ENCODE assay signal across 18 cellular contexts in genomic region chr10:90822508-90822907, GRCh38. TPM values are rescaled to one million over a fixed set of nuclear protein-coding genes. Genes with fewer than 3 reads are reported as not detected.
A peak's percentile ranks its signal among the peaks of the same experiment; 100 is the strongest.
DNase-seq lines count a peak whose midpoint lies in the region; ATAC-seq, FAIRE-seq and TF ChIP-seq lines count a peak whose summit lies in the region.
"Had no signal": no experiment of that assay in that cellular context is flagged by ENCODE, and none has a peak within 500 bp of the region (broad histone marks: within the 10 kb centered on the region; RNA-seq: fewer than 3 reads in every experiment).

No MANE protein-coding gene starts in this region.

- H3K4me3 ChIP-seq in H1 (ENCODE audit: extremely low read depth in 1 of 4, insufficient read depth in 2 of 4, low read depth in 3 of 4, low read length in 4 of 4), result peak overlapping the region in 1 of 4 experiments; percentile 28; a peak in 1 of 8 replicates
- H3K4me3 ChIP-seq: HAP-1 had no signal

- no peak overlapping the region for H3K4me3 Mint-ChIP-seq in H9
- H3K4me3 Mint-ChIP-seq: CD4-positive, alpha-beta memory T cell; HFFc6 had no signal

- no peak overlapping the region for H2AK5ac ChIP-seq in H9 (ENCODE audit: insufficient read length, low read length)
- H2AK5ac ChIP-seq in H1 (ENCODE audit: low read depth, low read length), result no peak overlapping the region

- no peak overlapping the region for H3T11ph ChIP-seq in H9 (ENCODE audit: low read length)

- H3K27me3 ChIP-seq in H9 (ENCODE audit: insufficient read depth, low read length), result no peaks in the 10 kb centered on the region
- H3K27me3 ChIP-seq in H1 (replicated peaks in 1 of 4; ENCODE audit: control insufficient read depth in 3 of 4, extremely low read depth in 1 of 4, insufficient read depth in 3 of 4, low read length in 3 of 4), result no peaks in the 10 kb centered on the region

- peaks cover 14 to 39% of the 10 kb centered on the region in 2 experiments for H3K4me1 Mint-ChIP-seq in H9
- H3K4me1 Mint-ChIP-seq: CD4-positive, alpha-beta memory T cell had no signal

- ATAC-seq in HG02870 (IDR thresholded peaks at IDR 0.05; ENCODE audit: unreplicated experiment) (no peak), left ventricle myocardium superior (no peak)

- H3K23me2 ChIP-seq in H9 (ENCODE audit: insufficient read length, low read depth, low read length, poor library complexity, severe bottlenecking) (no peaks in the 10 kb centered on the region), H1 (ENCODE audit: low read depth, low read length) (peaks cover 2% of the 10 kb centered on the region; the same call in 1 of the 2 replicates)

- H3K14ac ChIP-seq in H9 (ENCODE audit: insufficient read depth, low read length) (no peak overlapping the region), H1 (ENCODE audit: insufficient read length) (no peak overlapping the region)

- H3K18ac ChIP-seq in H9 (ENCODE audit: insufficient read length, low read depth, low read length) (no peak overlapping the region), H1 (ENCODE audit: extremely low read depth, low read length) (no peak overlapping the region)

- TF ChIP-seq CTCF in H9 (conservative IDR thresholded peaks at IDR 0.05), result no peak
- TF ChIP-seq CTCF in H1 (IDR thresholded peaks at IDR 0.05; ENCODE audit: control extremely low read depth in 1 of 3, insufficient read depth in 1 of 3, low read depth in 1 of 3, low read length in 3 of 3), result no peak

- H4K8ac ChIP-seq in H9 (replicated peaks; ENCODE audit: insufficient read length, low read depth, low read length) (no peak overlapping the region), H1 (ENCODE audit: extremely low read depth, insufficient read depth, low read length) (no peak overlapping the region)

- CTCF ChIA-PET in H1 (lab: Charles Lee; ENCODE audit: partially characterized antibody), result interaction anchor here (2.0 kb wide), 1 partner anchor 35 kb away, joined by 9 read pairs; no protein-coding TSS in a partner anchor

- no peak for TF ChIP-seq POLR2A in H1 (IDR thresholded peaks at IDR 0.05; ENCODE audit: control extremely low read depth in 1 of 2, low read depth in 2 of 2, low read length in 2 of 2)

- H2BK5ac ChIP-seq in H9 (ENCODE audit: insufficient read length, low read length), result no peak overlapping the region
- no peak overlapping the region for H2BK5ac ChIP-seq in H1 (ENCODE audit: low read depth, low read length)

- H3K56ac ChIP-seq in H9 (ENCODE audit: insufficient read length, low read depth, low read length) (no peak overlapping the region), H1 (replicated peaks; ENCODE audit: insufficient read length, low read depth, low read length) (no peak overlapping the region)

- WGBS in H9 (ENCODE audit: extremely low coverage, insufficient read length, low lambda C conversion rate), result no CpG with 5 or more reads among the region's 1 CpG
- WGBS in H1 (ENCODE audit: extremely low coverage in 1 of 2, insufficient coverage in 1 of 2, insufficient read length in 1 of 2, insufficient replicate concordance in 2 of 2, low coverage in 1 of 2, low lambda C conversion rate in 2 of 2, missing lambda C conversion rate in 1 of 2), 2 experiments, result 83% methylated on average over 1 of the region's 1 CpG; no CpG with 5 or more reads in 1 of the 2 experiments

- H3K23ac ChIP-seq in H9 (ENCODE audit: insufficient read length, low read depth, low read length) (no peak overlapping the region), H1 (ENCODE audit: insufficient read length) (no peak overlapping the region)

- no peaks in the 10 kb centered on the region for H3K79me1 ChIP-seq in H9 (ENCODE audit: insufficient read depth, low read depth, low read length, poor library complexity, severe bottlenecking)
- no peaks in the 10 kb centered on the region for H3K79me1 ChIP-seq in H1 (ENCODE audit: low read depth, low read length)

- H3K4ac ChIP-seq in H9 (ENCODE audit: low read depth, low read length), result no peak overlapping the region
- H3K4ac ChIP-seq in H1 (replicated peaks; ENCODE audit: insufficient read length, low read depth, low read length), result no peak overlapping the region

- POLR2A ChIA-PET in H1 (lab: Charles Lee; ENCODE audit: partially characterized antibody), result no interaction called here

- H3K4me1 ChIP-seq in H9 (ENCODE audit: insufficient read depth, low read length) (no peaks in the 10 kb centered on the region), H1 (replicated peaks in 1 of 4; ENCODE audit: control insufficient read depth in 3 of 4, insufficient read depth in 4 of 4, low read length in 3 of 4) (peaks cover 0 to 3% (median 1%) of the 10 kb centered on the region in 4 experiments; a peak in 2 of 7 replicates)

- H2AFZ ChIP-seq in H9 (ENCODE audit: low read length) (no peak overlapping the region), H1 (ENCODE audit: low read length) (no peak overlapping the region)

- no peak for TF ChIP-seq RAD21 in H1 (IDR thresholded peaks at IDR 0.05 in 1 of 2, conservative IDR thresholded peaks at IDR 0.05 in 1 of 2; ENCODE audit: low read depth in 2 of 2, low read length in 2 of 2)

- peaks cover 15 to 44% (median 36%) of the 10 kb centered on the region in 3 experiments for H3K36me3 Mint-ChIP-seq in H9 (ENCODE audit: insufficient read depth in 1 of 3, low read depth in 3 of 3)
- H3K36me3 Mint-ChIP-seq: CD4-positive, alpha-beta memory T cell had no signal

- H3K27ac Mint-ChIP-seq in H9, result no peak overlapping the region
- H3K27ac Mint-ChIP-seq: CD4-positive, alpha-beta memory T cell; HFFc6 had no signal

- no peaks in the 10 kb centered on the region for H4K20me1 ChIP-seq in H9 (ENCODE audit: control insufficient read depth, insufficient read depth, insufficient read length)
- no peaks in the 10 kb centered on the region for H4K20me1 ChIP-seq in H1 (replicated peaks in 1 of 2; ENCODE audit: control insufficient read depth in 1 of 2, insufficient read depth in 2 of 2, low read length in 2 of 2)

- intact Hi-C loops in left ventricle myocardium superior (cut with micrococcal nuclease), result no loop called here

- TF ChIP-seq EP300 in H1 (IDR thresholded peaks at IDR 0.05; ENCODE audit: borderline replicate concordance in 1 of 2, low read depth in 2 of 2, low read length in 2 of 2), result no peak

- H3K79me2 ChIP-seq in H9 (ENCODE audit: insufficient read depth, low read length) (no peaks in the 10 kb centered on the region), H1 (ENCODE audit: control insufficient read depth in 1 of 2, insufficient read depth in 2 of 2, low read length in 2 of 2) (peaks cover 0 to 83% of the 10 kb centered on the region in 2 experiments; a peak in 2 of 4 replicates)

- H4K91ac ChIP-seq in H9 (ENCODE audit: insufficient read length, low read depth, low read length), result no peak overlapping the region
- no peak overlapping the region for H4K91ac ChIP-seq in H1 (replicated peaks; ENCODE audit: insufficient read length, low read length)

- FAIRE-seq in H1 (lab: Jason Lieb, UNC), result no peak
- FAIRE-seq: GM12891, GM18507 had no signal

- H2BK20ac ChIP-seq in H9 (ENCODE audit: low read depth, low read length, poor library complexity, severe bottlenecking) (no peak overlapping the region), H1 (ENCODE audit: low read length) (no peak overlapping the region)

- DNase-seq in H9 (peak; percentile 31), H1 (ENCODE audit: low read depth in 1 of 2, low spot score in 2 of 2) (no peak), iPS DF 19.7 (ENCODE audit: low read depth, low spot score) (peak; percentile 28), left ventricle myocardium superior (no peak), NCI-H82 (lab: John Stamatoyannopoulos, UW) (no peak), nucleus accumbens (lab: John Stamatoyannopoulos, UW) (no peak)
- DNase-seq: C1 segment of cervical spinal cord; CD4-positive, alpha-beta memory T cell; COR-L47; DMS153; DND-41; GF-D8; HFFc6 had no signal

- no peak overlapping the region for H3K27ac ChIP-seq in H9 (ENCODE audit: insufficient read length, low read depth, low read length)
- no peak overlapping the region for H3K27ac ChIP-seq in H1 (ENCODE audit: low read depth, low read length)

- H3K36me3 ChIP-seq in H1 (ENCODE audit: control insufficient read depth in 2 of 4, insufficient read depth in 4 of 4, low read length in 3 of 4), result peaks cover 0 to 20% (median 0%) of the 10 kb centered on the region in 4 experiments; a peak in 2 of 8 replicates
- H3K36me3 ChIP-seq: HAP-1 had no signal

- no peak overlapping the region for H2BK120ac ChIP-seq in H9 (ENCODE audit: low read depth, low read length, poor library complexity, severe bottlenecking)
- no peak overlapping the region for H2BK120ac ChIP-seq in H1 (replicated peaks; ENCODE audit: low read depth, low read length)

- H3K4me2 ChIP-seq in H9 (ENCODE audit: insufficient read depth, insufficient read length, low read length) (no peak overlapping the region), H1 (ENCODE audit: insufficient read depth in 1 of 2, low read depth in 2 of 2, low read length in 2 of 2) (peak overlapping the region in 1 of 2 experiments; percentile 12; a peak in 1 of 4 replicates)

- H2BK12ac ChIP-seq in H9 (ENCODE audit: insufficient read length, low read depth, low read length) (no peak overlapping the region), H1 (ENCODE audit: low read depth, low read length) (no peak overlapping the region)

- H3K9me3 ChIP-seq in H9 (ENCODE audit: control insufficient read depth, low read depth, low read length), result no peaks in the 10 kb centered on the region
- H3K9me3 ChIP-seq in H1 (ENCODE audit: insufficient read depth in 2 of 2, low read depth in 1 of 2, low read length in 1 of 2), result peaks cover 32 to 36% of the 10 kb centered on the region in 2 experiments

- H3K27me3 Mint-ChIP-seq in H9 (ENCODE audit: low read depth), result peaks cover 2% of the 10 kb centered on the region

- H3K9ac ChIP-seq in H9 (ENCODE audit: extremely low read depth, insufficient read length, low read length) (no peak overlapping the region), H1 (replicated peaks in 1 of 4; ENCODE audit: extremely low read depth in 1 of 4, low read depth in 3 of 4, low read length in 3 of 4) (no peak overlapping the region)

- H4K5ac ChIP-seq in H9 (ENCODE audit: insufficient read length, low read depth, low read length), result no peak overlapping the region
- peak overlapping the region; percentile 53 for H4K5ac ChIP-seq in H1 (ENCODE audit: insufficient read length, low read depth, low read length)

- no peak overlapping the region for H2BK15ac ChIP-seq in H9 (ENCODE audit: low read depth, low read length)
- H2BK15ac ChIP-seq in H1 (ENCODE audit: low read length), result no peak overlapping the region

- H3K9me3 Mint-ChIP-seq in H9, result peaks cover 16 to 29% of the 10 kb centered on the region in 2 experiments
- H3K9me3 Mint-ChIP-seq: HFFc6 had no signal

RNA-seq across cellular contexts. Expression of gene HTR7, which starts 35.3 kb away (rescaled TPM):
- total RNA-seq in H9 (2021) (20.2 and 21.3 TPM in 2 replicates), left ventricle myocardium superior (not detected)
- 24.6 and 26.9 TPM in 2 replicates for total RNA-seq in H1 (2021; fragmentation: NEBNext Ultra II Directional; extraction: Animal tissue kit (Norgen Biotek cat#: 25700))
- 11.5 and 22.9 TPM in 2 replicates for polyA plus RNA-seq in H1 (2011; rRNA removed)
- polyA plus RNA-seq in H1 (2011; cell fraction: cytosol; rRNA removed), result 12.3 TPM
- polyA plus RNA-seq in H1 (2011; cell fraction: nucleus; rRNA removed), result 13.9 TPM
- 22.1 to 28.6 TPM (median 25.0 TPM) in 4 replicates for polyA plus RNA-seq in H1 (2012, experiment 1 of 2)
- polyA plus RNA-seq in H1 (2012, experiment 2 of 2), result 4.5 TPM
- polyA plus RNA-seq in H1 (2013, experiment 1 of 2), result 4.6 TPM
- polyA plus RNA-seq in H1 (2013, experiment 2 of 2), result 4.4 TPM
- 26.2 and 55.7 TPM in 2 replicates for polyA minus RNA-seq in H1 (2011; rRNA and poly(A)+ RNA removed)
- 11.0 TPM for polyA minus RNA-seq in H1 (2011; cell fraction: cytosol; rRNA and poly(A)+ RNA removed)
- polyA minus RNA-seq in H1 (2011; cell fraction: nucleus; rRNA and poly(A)+ RNA removed), result 56.1 TPM
- total RNA-seq: A673; CD4-positive, alpha-beta memory T cell had no signal
- polyA plus RNA-seq: CD4-positive, alpha-beta memory T cell had no signal

RNA-seq across cellular contexts. Expression of gene RPP30, which starts 49.3 kb away (rescaled TPM):
- total RNA-seq in H9 (2021) (70.0 and 77.7 TPM in 2 replicates), left ventricle myocardium superior (30.9 TPM)
- total RNA-seq in H1 (2021; fragmentation: NEBNext Ultra II Directional; extraction: Animal tissue kit (Norgen Biotek cat#: 25700)), result 76.7 and 79.7 TPM in 2 replicates
- polyA plus RNA-seq in H1 (2011; rRNA removed), result 20.9 and 38.9 TPM in 2 replicates
- 34.4 TPM for polyA plus RNA-seq in H1 (2011; cell fraction: cytosol; rRNA removed)
- 15.8 TPM for polyA plus RNA-seq in H1 (2011; cell fraction: nucleus; rRNA removed)
- 61.9 to 112 TPM (median 66.5 TPM) in 4 replicates for polyA plus RNA-seq in H1 (2012, experiment 1 of 2)
- 75.7 TPM for polyA plus RNA-seq in H1 (2012, experiment 2 of 2)
- polyA plus RNA-seq in H1 (2013, experiment 1 of 2), result 66.8 TPM
- 67.9 TPM for polyA plus RNA-seq in H1 (2013, experiment 2 of 2)
- 47.4 and 51.0 TPM in 2 replicates for polyA minus RNA-seq in H1 (2011; rRNA and poly(A)+ RNA removed)
- polyA minus RNA-seq in H1 (2011; cell fraction: cytosol; rRNA and poly(A)+ RNA removed), result 28.5 TPM
- polyA minus RNA-seq in H1 (2011; cell fraction: nucleus; rRNA and poly(A)+ RNA removed), result 47.9 TPM

Comparison
In these comparisons a context has a peak if more than half of its experiments do, and no peak if none do; other contexts are left out.
1. DNase-seq: peak in H9 (single experiment) and iPS DF 19.7 (single experiment); none in H1 (0 of 2), left ventricle myocardium superior (single experiment), NCI-H82 (single experiment) and nucleus accumbens (0 of 56).
2. RNA of gene HTR7, which starts 35.3 kb away (total RNA-seq): 24.6 to 26.9 TPM in H1 and 20.2 to 21.3 TPM in H9; not detected in left ventricle myocardium superior (single experiment); every median in the first group is over 10 times any median in the second.